ENCODE assay signal across 1 cellular context in the genomic region with DNA sequence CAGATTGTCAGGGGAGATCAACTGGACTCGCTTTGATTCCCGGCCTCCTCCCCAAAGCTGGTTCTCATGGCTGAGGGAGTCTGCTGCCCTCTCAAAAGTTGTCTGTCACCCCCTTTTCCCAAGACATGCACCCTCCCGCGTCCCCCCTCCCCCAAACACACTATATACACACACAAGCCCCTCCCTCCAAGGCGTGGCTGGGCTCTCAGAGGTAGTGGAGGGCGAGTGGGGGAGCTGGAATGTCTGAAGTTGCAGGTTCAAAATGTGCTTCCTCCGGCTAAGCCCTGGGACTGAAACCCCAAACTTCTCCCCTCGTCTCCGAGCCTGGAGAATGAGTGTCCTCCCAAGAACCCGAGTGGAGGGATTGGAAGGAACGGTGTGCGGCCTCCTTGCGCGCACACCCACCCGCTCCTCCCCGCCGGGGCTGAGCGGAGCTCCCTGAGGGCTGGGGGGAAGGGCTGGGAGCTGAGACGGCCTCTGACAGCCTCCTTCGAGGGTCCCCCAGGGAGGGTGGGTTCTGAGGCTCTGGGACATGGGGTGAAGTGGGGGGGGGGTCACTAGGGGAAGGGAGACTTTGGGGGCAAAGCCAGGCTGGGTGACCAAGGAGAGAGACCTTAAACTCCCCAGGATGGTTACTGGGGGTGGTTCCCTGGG.
TF ChIP-seq lines count a peak whose summit lies in the region.

No MANE protein-coding gene starts in this region.

TF ChIP-seq in H1, 55 proteins besides CTCF, POLR2A, EP300 and RAD21:
- TF ChIP-seq MAX (IDR thresholded peaks at IDR 0.05) (peak; percentile 28; the same call in 1 of the 2 replicates), EZH2 (IDR thresholded peaks at IDR 0.05; ENCODE audit: low read depth, low read length, severe bottlenecking) (peak; percentile 1), TEAD4 (IDR thresholded peaks at IDR 0.05; ENCODE audit: low read depth, low read length) (peak; percentile 63), RNF2 (IDR thresholded peaks at IDR 0.05; ENCODE audit: borderline replicate concordance, low read depth, low read length, missing control alignments, poor library complexity, severe bottlenecking) (no peak)
TF ChIP-seq in H1: peak in this region for 3.
